In genomic region chr3:14411988-14412387, GRCh38 we compare ENCODE assay signal across 13 cellular contexts. TPM values are rescaled to one million over a fixed set of nuclear protein-coding genes. Genes with fewer than 3 reads are reported as not detected.
A peak's percentile ranks its signal among the peaks of the same experiment; 100 is the strongest.
DNase-seq lines count a peak whose midpoint lies in the region; TF ChIP-seq lines count a peak whose summit lies in the region.
"Had no signal": no experiment of that assay in that cellular context is flagged by ENCODE, and none has a peak within 500 bp of the region (broad histone marks: within the 10 kb centered on the region; RNA-seq: fewer than 3 reads in every experiment).

No MANE protein-coding gene starts in this region.

- peaks cover 6% of the 10 kb centered on the region for H3K36me3 Mint-ChIP-seq in osteocyte (ENCODE audit: unreplicated experiment)

- H3K4me3 ChIP-seq in BE2C (ENCODE audit: low read depth, low read length) = no peak overlapping the region
- H3K4me3 ChIP-seq in HL-60 (replicated peaks; ENCODE audit: insufficient read depth, low read length) = no peak overlapping the region
- H3K4me3 ChIP-seq in choroid plexus epithelial cell (ENCODE audit: low read depth, low read length) = no peak overlapping the region
- H3K4me3 ChIP-seq in breast epithelium = no peak overlapping the region
- H3K4me3 ChIP-seq in esophagus squamous epithelium = no peak overlapping the region

- H3K4me1 ChIP-seq in BE2C (peaks cover 8% of the 10 kb centered on the region), breast epithelium (no peaks in the 10 kb centered on the region), esophagus squamous epithelium (peaks cover 23 to 50% (median 24%) of the 10 kb centered on the region in 3 donors)

- no peaks in the 10 kb centered on the region for H3K9me3 Mint-ChIP-seq in osteocyte (ENCODE audit: unreplicated experiment)
- H3K9me3 Mint-ChIP-seq: CD4-positive, alpha-beta T cell had no signal

- H3K27me3 ChIP-seq in BE2C (no peaks in the 10 kb centered on the region), HL-60 (ENCODE audit: insufficient read depth, poor library complexity, severe bottlenecking) (no peaks in the 10 kb centered on the region), breast epithelium (no peaks in the 10 kb centered on the region), esophagus squamous epithelium (no peaks in the 10 kb centered on the region)

- no peak for TF ChIP-seq POLR2A in breast epithelium (IDR thresholded peaks at IDR 0.05)
- TF ChIP-seq POLR2A in esophagus squamous epithelium (IDR thresholded peaks at IDR 0.05) = no peak

- intact Hi-C loops in breast epithelium (cut with DNase I; ENCODE audit: low total_unique reads) = no loop called here
- intact Hi-C loops in esophagus squamous epithelium (cut with DNase I) = no loop called here

- no peak overlapping the region for H3K27ac Mint-ChIP-seq in osteocyte (ENCODE audit: unreplicated experiment)
- H3K27ac Mint-ChIP-seq: CD4-positive, alpha-beta T cell had no signal

- DNase-seq in BE2C = no peak
- DNase-seq in HL-60 (ENCODE audit: low read depth in 1 of 2, low spot score in 1 of 2) = no peak
- no peak for DNase-seq in choroid plexus epithelial cell (ENCODE audit: low read depth)
- DNase-seq in osteocyte (ENCODE audit: extremely low spot score, unreplicated experiment) = no peak
- no peak for DNase-seq in breast epithelium (ENCODE audit: low spot score in 2 of 2)
- no peak for DNase-seq in central memory CD4-positive, alpha-beta T cell
- DNase-seq in NCI-H345 treated with DMSO at 0.1 percent for 48 hours (lab: John Stamatoyannopoulos, UW; ENCODE audit: unreplicated experiment) = no peak
- no peak for DNase-seq in esophagus squamous epithelium (lab: John Stamatoyannopoulos, UW)
- DNase-seq: activated CD4-positive, alpha-beta T cell treated with anti-CD3 and anti-CD28 coated beads, Interleukin-2, amount 50 U/mL, for 1 hour; activated naive CD4-positive, alpha-beta T cell; CD4-positive, alpha-beta T cell; NCI-H2029 treated with DMSO at 0.1 percent for 48 hours; stimulated activated naive CD4-positive, alpha-beta T cell treated with Interleukin-2 at 50 U/mL for 16 hours had no signal

- TF ChIP-seq CTCF in BE2C (IDR thresholded peaks at IDR 0.05; ENCODE audit: low read depth, low read length) (peak; percentile 34), HL-60 (IDR thresholded peaks at IDR 0.05; ENCODE audit: insufficient read depth, low read length) (no peak), choroid plexus epithelial cell (conservative IDR thresholded peaks at IDR 0.05; ENCODE audit: low read depth, low read length) (peak; percentile 46), osteocyte (IDR thresholded peaks at IDR 0.05) (peak; percentile 18), breast epithelium (IDR thresholded peaks at IDR 0.05) (no peak), esophagus squamous epithelium (IDR thresholded peaks at IDR 0.05) (no peak)

- H3K27me3 Mint-ChIP-seq in osteocyte (ENCODE audit: unreplicated experiment) = no peaks in the 10 kb centered on the region
- H3K27me3 Mint-ChIP-seq: CD4-positive, alpha-beta T cell had no signal

- 82 to 96% methylated on average over 5 to 7 of the region's 7 CpGs for WGBS in esophagus squamous epithelium, 2 donors

- H3K36me3 ChIP-seq in BE2C (peaks cover 6% of the 10 kb centered on the region), breast epithelium (no peaks in the 10 kb centered on the region), esophagus squamous epithelium (peaks cover 0 to 38% (median 0%) of the 10 kb centered on the region in 3 donors)

- H3K27ac ChIP-seq in HL-60 (replicated peaks) (peak overlapping the region; percentile 92), breast epithelium (no peak overlapping the region), esophagus squamous epithelium (no peak overlapping the region)

- H3K9me3 ChIP-seq in BE2C = no peaks in the 10 kb centered on the region
- H3K9me3 ChIP-seq in breast epithelium = no peaks in the 10 kb centered on the region
- H3K9me3 ChIP-seq in esophagus squamous epithelium = no peaks in the 10 kb centered on the region

- no peak overlapping the region for H3K4me3 Mint-ChIP-seq in osteocyte (ENCODE audit: unreplicated experiment)
- H3K4me3 Mint-ChIP-seq: CD4-positive, alpha-beta T cell had no signal

- H3K4me1 Mint-ChIP-seq in osteocyte (ENCODE audit: unreplicated experiment) = peaks cover 70% of the 10 kb centered on the region

RNA-seq across cellular contexts. Expression of gene SLC6A6, which starts 9.6 kb away (rescaled TPM):
- 12.8 TPM for polyA plus RNA-seq in BE2C (2012; ENCODE audit: insufficient read depth, insufficient read length, low read depth)
- 37.2 and 41.9 TPM in 2 replicates for total RNA-seq in osteocyte
- 10 to 100 TPM; 22.1 to 52.4 (median 27.5) TPM for total RNA-seq in breast epithelium
- total RNA-seq in esophagus squamous epithelium = 10 to 100 TPM; 14.4 to 35.7 (median 17.0) TPM

Comparison
In these comparisons a context has a peak if more than half of its experiments do, and no peak if none do; other contexts are left out.
1. CTCF ChIP-seq: peak in BE2C (single experiment), choroid plexus epithelial cell (single experiment) and osteocyte (single experiment); none in HL-60 (single experiment), breast epithelium (0 of 3) and esophagus squamous epithelium (0 of 6).